In the genomic region with DNA sequence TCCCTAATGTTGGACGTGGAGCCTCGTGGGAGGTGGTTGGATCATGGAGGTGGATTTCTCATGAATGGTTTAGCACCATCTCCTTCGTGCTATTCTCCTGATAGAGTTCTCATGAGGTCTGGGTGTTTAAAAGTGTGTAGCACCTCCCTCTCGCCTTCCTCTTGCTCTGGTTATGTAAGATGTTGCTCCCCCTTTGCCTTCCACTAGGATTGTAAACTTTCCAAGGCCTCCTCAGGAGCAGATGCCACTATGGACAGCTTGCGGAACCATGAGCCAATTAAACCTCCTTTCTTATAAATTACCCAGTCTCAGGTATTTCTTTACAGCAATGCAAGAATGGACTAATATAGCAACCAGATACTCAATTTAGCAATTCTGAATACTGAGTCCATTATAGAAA, we compare ENCODE assay signal across 31 cellular contexts.
"Had no signal": no experiment of that assay in that cellular context is flagged by ENCODE, and none has a peak within 500 bp of the region (broad histone marks: within the 10 kb centered on the region; RNA-seq: fewer than 3 reads in every experiment).

No MANE protein-coding gene starts in this region.

- H3K4me3 ChIP-seq: body of pancreas, SJSA1 had no signal

- DNase-seq: activated CD4-positive, alpha-beta T cell treated with anti-CD3 and anti-CD28 coated beads, Interleukin-2, amount 10 ng/mL, durations not matched to agents 24 days and 14 days; activated CD4-positive, alpha-beta T cell treated with anti-CD3 and anti-CD28 coated beads, Interleukin-2, amount 50 U/mL, for 4 hours; activated CD8-positive, alpha-beta T cell treated with anti-CD3 and anti-CD28 coated beads for 36 hours; activated gamma-delta T cell; activated naive CD4-positive, alpha-beta T cell treated with Interleukin-2 at 50 U/mL for 16 hours; activated naive CD8-positive, alpha-beta T cell treated with anti-CD3 and anti-CD28 coated beads, Interleukin-2, amount 10 ng/mL, durations not matched to agents 7 days and 5 days; activated T-cell treated with anti-CD3 and anti-CD28 coated beads, Interleukin-2, amount 50 U/mL, for 1 hour; activated T-cell treated with anti-CD3 and anti-CD28 coated beads, Interleukin-2, amount 50 U/mL, for 72 hours; body of pancreas; MM.1S; MV-4-11; NCI-H1092; NCI-H187; NCI-H2029 treated with DMSO at 0.1 percent for 48 hours; NCI-H2107; NCI-H2171; NCI-H510A; NCI-H526; RPMI8226; SHP77 treated with DMSO at 0.1 percent for 48 hours; SK-N-SH had no signal

- H3K9ac ChIP-seq: SK-N-SH had no signal

- H3K27me3 ChIP-seq: body of pancreas, SJSA1 had no signal

- FAIRE-seq: astrocyte, colon, TTC549 had no signal

- H3K9me3 Mint-ChIP-seq: activated CD8-positive, alpha-beta T cell treated with anti-CD3 and anti-CD28 coated beads for 36 hours; activated naive CD8-positive, alpha-beta T cell treated with anti-CD3 and anti-CD28 coated beads, Interleukin-2, amount 10 ng/mL, durations not matched to agents 7 days and 5 days; activated T-cell treated with anti-CD3 and anti-CD28 coated beads, Interleukin-2, amount 50 U/mL, for 72 hours; activated T-helper 2 cell treated with anti-CD3 and anti-CD28 coated beads, Interferon-gamma antibody, Interleukin-2, Interleukin-4, amounts not matched to agents 10 μg/mL and 5 μg/mL and 100 μg/mL, durations not matched to agents 14 hours and 24 hours and 36 hours; central memory CD8-positive, alpha-beta T cell; T-helper 1 cell treated with Interleukin-12 subunit alpha and Interleukin-12 subunit beta and Interleukin-4 antibody, amounts not matched to agents 30 μg/mL and 1 μg/mL, for 36 hours; T-helper 2 cell treated with Interferon-gamma antibody and Interleukin-4, amounts not matched to agents 5 μg/mL and 100 μg/mL, for 36 hours had no signal

- H3K9me3 ChIP-seq: body of pancreas, SJSA1, SK-N-SH had no signal

- H3K27ac ChIP-seq: body of pancreas, SJSA1 had no signal

- H3K27me3 Mint-ChIP-seq: activated naive CD4-positive, alpha-beta T cell treated with anti-CD3 and anti-CD28 coated beads, Interleukin-2, amount 50 U/mL, for 24 hours had no signal

- H3K4me3 Mint-ChIP-seq: activated CD4-positive, alpha-beta T cell treated with anti-CD3 and anti-CD28 coated beads, Interleukin-2, amount 10 ng/mL, durations not matched to agents 24 days and 14 days; activated CD8-positive, alpha-beta T cell treated with anti-CD3 and anti-CD28 coated beads for 36 hours; activated naive CD4-positive, alpha-beta T cell treated with anti-CD3 and anti-CD28 coated beads, Interleukin-2, amount 50 U/mL, for 24 hours; activated naive CD8-positive, alpha-beta T cell treated with anti-CD3 and anti-CD28 coated beads, Interleukin-2, amount 10 ng/mL, durations not matched to agents 7 days and 5 days; central memory CD8-positive, alpha-beta T cell; T-helper 1 cell treated with Interleukin-12 subunit alpha and Interleukin-12 subunit beta and Interleukin-4 antibody, amounts not matched to agents 30 μg/mL and 1 μg/mL, for 36 hours; T-helper 2 cell treated with Interferon-gamma antibody and Interleukin-4, amounts not matched to agents 5 μg/mL and 100 μg/mL, for 36 hours had no signal

- H3K4me2 ChIP-seq: SK-N-SH had no signal

- ATAC-seq: activated CD8-positive, alpha-beta T cell treated with anti-CD3 and anti-CD28 coated beads for 36 hours; activated T-cell treated with anti-CD3 and anti-CD28 coated beads, Interleukin-2, amount 50 U/mL, for 72 hours; body of pancreas; Panc1 had no signal

- H3K36me3 ChIP-seq: SJSA1 had no signal

- H3K27ac Mint-ChIP-seq: activated CD4-positive, alpha-beta T cell treated with anti-CD3 and anti-CD28 coated beads, Interleukin-2, amount 10 ng/mL, durations not matched to agents 24 days and 14 days; activated CD8-positive, alpha-beta T cell treated with anti-CD3 and anti-CD28 coated beads for 36 hours; activated naive CD4-positive, alpha-beta T cell treated with anti-CD3 and anti-CD28 coated beads, Interleukin-2, amount 50 U/mL, for 24 hours; activated naive CD8-positive, alpha-beta T cell treated with anti-CD3 and anti-CD28 coated beads, Interleukin-2, amount 10 ng/mL, durations not matched to agents 7 days and 5 days; activated T-cell treated with anti-CD3 and anti-CD28 coated beads, Interleukin-2, amount 50 U/mL, for 72 hours; activated T-helper 2 cell treated with anti-CD3 and anti-CD28 coated beads, Interferon-gamma antibody, Interleukin-2, Interleukin-4, amounts not matched to agents 10 μg/mL and 5 μg/mL and 100 μg/mL, durations not matched to agents 14 hours and 24 hours and 36 hours; T-helper 1 cell treated with Interleukin-12 subunit alpha and Interleukin-12 subunit beta and Interleukin-4 antibody, amounts not matched to agents 30 μg/mL and 1 μg/mL, for 36 hours; T-helper 2 cell treated with Interferon-gamma antibody and Interleukin-4, amounts not matched to agents 5 μg/mL and 100 μg/mL, for 36 hours had no signal
